Comparison of ENCODE assay signal across 11 cellular contexts in genomic region chr5:76789991-76790571, GRCh38. TPM values are rescaled to one million over a fixed set of nuclear protein-coding genes. Genes with fewer than 3 reads are reported as not detected.
DNase-seq lines count a peak whose midpoint lies in the region; ATAC-seq, FAIRE-seq and TF ChIP-seq lines count a peak whose summit lies in the region.
"Had no signal": no experiment of that assay in that cellular context is flagged by ENCODE, and none has a peak within 500 bp of the region (broad histone marks: within the 10 kb centered on the region; RNA-seq: fewer than 3 reads in every experiment).

No MANE protein-coding gene starts in this region.

- H3K9ac ChIP-seq in mucosa of rectum (ENCODE audit: low read depth in 1 of 2, low read length in 2 of 2) = no peak overlapping the region

- TF ChIP-seq RAD21 in A549 (conservative IDR thresholded peaks at IDR 0.05 in 1 of 2, IDR thresholded peaks at IDR 0.05 in 1 of 2) = no peak

- no peaks in the 10 kb centered on the region for H3K36me3 ChIP-seq in bronchial epithelial cell (ENCODE audit: control insufficient read depth, insufficient read depth, low read length)
- no peaks in the 10 kb centered on the region for H3K36me3 ChIP-seq in mucosa of rectum (ENCODE audit: control insufficient read depth in 2 of 2, insufficient read depth in 2 of 2, low read length in 2 of 2)

- TF ChIP-seq POLR2A in A549 (IDR thresholded peaks at IDR 0.05; ENCODE audit: low read length) = no peak

- POLR2A ChIA-PET in A549 (lab: Yijun Ruan, JAX) = interaction anchor here (0.8 to 3.7 kb wide), 6 partner anchors 12 to 29 kb away, joined by 3 to 48 read pairs (median 23); partner anchors contain the start of gene F2RL1

- WGBS in A549 (ENCODE audit: missing lambda C conversion rate) = 18% methylated on average over 8 of the region's 8 CpGs

- TF ChIP-seq EP300 in A549 (IDR thresholded peaks at IDR 0.05) = no peak

- H3K27me3 ChIP-seq in bronchial epithelial cell (ENCODE audit: control insufficient read depth, insufficient read depth, low read length) (no peaks in the 10 kb centered on the region), mucosa of rectum (ENCODE audit: control insufficient read depth in 2 of 2, insufficient read depth in 2 of 2, low read length in 2 of 2) (no peaks in the 10 kb centered on the region)

- ATAC-seq in A549 (peak; percentile 48 to 50), HG02610 (IDR thresholded peaks at IDR 0.05; ENCODE audit: unreplicated experiment) (no peak), HG03439 (IDR thresholded peaks at IDR 0.05; ENCODE audit: unreplicated experiment) (no peak)

- H3K4me1 ChIP-seq in A549 = peaks cover 77% of the 10 kb centered on the region
- peaks cover 0 to 29% of the 10 kb centered on the region in 2 donors for H3K4me1 ChIP-seq in mucosa of rectum (ENCODE audit: control insufficient read depth in 2 of 2, insufficient read depth in 2 of 2, low read length in 2 of 2)

- DNase-seq in A549 (ENCODE audit: low read depth in 1 of 2, low spot score in 1 of 2) = peak in 1 of 2 experiments; percentile 52
- peak; percentile 65 for DNase-seq in NCI-H226
- peak; percentile 89 for DNase-seq in bronchial epithelial cell (ENCODE audit: low read depth)
- no peak for DNase-seq in DMS153 treated with DMSO at 0.1 percent for 48 hours (lab: John Stamatoyannopoulos, UW; ENCODE audit: unreplicated experiment)
- DNase-seq in NCI-H1694 (lab: John Stamatoyannopoulos, UW) = no peak
- DNase-seq: DND-41, NCI-H1930 had no signal

- CTCF ChIA-PET in A549 (lab: Yijun Ruan, JAX) = interaction anchor here (0.8 to 5.5 kb wide), 9 partner anchors 11 to 76 kb away, joined by 3 to 35 read pairs (median 7); partner anchors contain the start of gene F2R

- peak overlapping the region; percentile 82 to 87 for H3K27ac ChIP-seq in A549
- peak overlapping the region; percentile 7 to 58 for H3K27ac ChIP-seq in mucosa of rectum (ENCODE audit: low read depth in 2 of 2, low read length in 2 of 2)

- peak; percentile 61 for FAIRE-seq in A549 (lab: Jason Lieb, UNC)
- FAIRE-seq in bronchial epithelial cell (lab: Jason Lieb, UNC) = no peak

- H3K9me3 ChIP-seq in A549 (no peaks in the 10 kb centered on the region), mucosa of rectum (ENCODE audit: control insufficient read depth in 2 of 2, low read length in 2 of 2) (no peaks in the 10 kb centered on the region)

- H3K4me2 ChIP-seq in A549 = peak overlapping the region; percentile 68

- no peak overlapping the region for H3K4me3 ChIP-seq in A549
- H3K4me3 ChIP-seq in bronchial epithelial cell (ENCODE audit: low read depth, low read length) = no peak overlapping the region
- H3K4me3 ChIP-seq in mucosa of rectum (ENCODE audit: low read length in 2 of 2) = no peak overlapping the region

- TF ChIP-seq CTCF in A549 (IDR thresholded peaks at IDR 0.05) = no peak
- TF ChIP-seq CTCF in bronchial epithelial cell (IDR thresholded peaks at IDR 0.05; ENCODE audit: insufficient read depth, low read length, severe bottlenecking) = no peak

TF ChIP-seq in A549, 52 proteins besides CTCF, POLR2A, EP300 and RAD21:
- no peak for TF ChIP-seq NR3C1 (IDR thresholded peaks at IDR 0.05)
- TF ChIP-seq, protein P1, sequence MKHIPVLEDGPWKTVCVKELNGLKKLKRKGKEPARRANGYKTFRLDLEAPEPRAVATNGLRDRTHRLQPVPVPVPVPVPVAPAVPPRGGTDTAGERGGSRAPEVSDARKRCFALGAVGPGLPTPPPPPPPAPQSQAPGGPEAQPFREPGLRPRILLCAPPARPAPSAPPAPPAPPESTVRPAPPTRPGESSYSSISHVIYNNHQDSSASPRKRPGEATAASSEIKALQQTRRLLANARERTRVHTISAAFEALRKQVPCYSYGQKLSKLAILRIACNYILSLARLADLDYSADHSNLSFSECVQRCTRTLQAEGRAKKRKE (CRISPR knock-in tag; IDR thresholded peaks at IDR 0.05; ENCODE audit: low read depth) = 0 out of 2 replicates have a peak, but pooled peaks have one; percentile 15
- peak; percentile 53; the same call in 1 of the 2 replicates for TF ChIP-seq RARB (CRISPR knock-in tag; IDR thresholded peaks at IDR 0.05)
- TF ChIP-seq EHF (CRISPR knock-in tag; IDR thresholded peaks at IDR 0.05) = peak; percentile 58; the same call in 1 of the 2 replicates
- TF ChIP-seq E2F6 (IDR thresholded peaks at IDR 0.05; ENCODE audit: borderline replicate concordance, low read depth) = peak; percentile 3; the same call in 1 of the 2 replicates
- TF ChIP-seq CHD4 (IDR thresholded peaks at IDR 0.05; ENCODE audit: borderline replicate concordance) = no peak
- 0 out of 2 replicates have a peak, but pooled peaks have one; percentile 42 for TF ChIP-seq FOXS1 (CRISPR knock-in tag; IDR thresholded peaks at IDR 0.05)
- TF ChIP-seq TFCP2L1 (CRISPR knock-in tag; IDR thresholded peaks at IDR 0.05) = peak; percentile 5

RNA-seq across cellular contexts. Expression of gene F2RL1, which starts 28.7 kb away (rescaled TPM):
- polyA plus RNA-seq in A549 (2011; rRNA removed) (226 and 328 TPM in 2 replicates), A549 (2017; fragmentation: RNase III; extraction: RNeasy Plus Mini Kit Qiagen cat#74134 plus additional on column Dnase treatment) (50.7 to 88.7 TPM (median 73.1 TPM) in 3 replicates)
- 44.4 and 70.1 TPM in 2 replicates for polyA plus RNA-seq in A549 (2012; cell fraction: cytosol; rRNA removed)
- 25.0 and 35.5 TPM in 2 replicates for polyA plus RNA-seq in A549 (2012; cell fraction: nucleus; rRNA removed)
- 228 and 243 TPM in 2 replicates for polyA minus RNA-seq in A549 (2011; rRNA and poly(A)+ RNA removed)
- 24.1 and 25.5 TPM in 2 replicates for total RNA-seq in bronchial epithelial cell

RNA-seq across cellular contexts. Expression of gene S100Z, which starts 59.7 kb away (rescaled TPM):
- polyA plus RNA-seq in A549 (2011; rRNA removed) (not detected in 2 replicates), A549 (2017; fragmentation: RNase III; extraction: RNeasy Plus Mini Kit Qiagen cat#74134 plus additional on column Dnase treatment) (not detected in 3 replicates)
- polyA plus RNA-seq in A549 (2012; cell fraction: cytosol; rRNA removed) = not detected in 2 replicates
- polyA plus RNA-seq in A549 (2012; cell fraction: nucleus; rRNA removed) = not detected in 2 replicates
- polyA minus RNA-seq in A549 (2011; rRNA and poly(A)+ RNA removed) = not detected in 2 replicates
- not detected in 2 replicates for total RNA-seq in bronchial epithelial cell
- total RNA-seq: kidney epithelial cell had no signal

Comparison
In these comparisons a context has a peak if more than half of its experiments do, and no peak if none do; other contexts are left out.
1. ATAC-seq: peak in A549 (2 of 2); none in HG02610 (single experiment) and HG03439 (single experiment).
2. DNase-seq: peak in NCI-H226 (single experiment) and bronchial epithelial cell (single experiment); none in DMS153 treated with DMSO at 0.1 percent for 48 hours (single experiment) and NCI-H1694 (single experiment).